ENCODE assay signal across 17 cellular contexts in the genomic region with DNA sequence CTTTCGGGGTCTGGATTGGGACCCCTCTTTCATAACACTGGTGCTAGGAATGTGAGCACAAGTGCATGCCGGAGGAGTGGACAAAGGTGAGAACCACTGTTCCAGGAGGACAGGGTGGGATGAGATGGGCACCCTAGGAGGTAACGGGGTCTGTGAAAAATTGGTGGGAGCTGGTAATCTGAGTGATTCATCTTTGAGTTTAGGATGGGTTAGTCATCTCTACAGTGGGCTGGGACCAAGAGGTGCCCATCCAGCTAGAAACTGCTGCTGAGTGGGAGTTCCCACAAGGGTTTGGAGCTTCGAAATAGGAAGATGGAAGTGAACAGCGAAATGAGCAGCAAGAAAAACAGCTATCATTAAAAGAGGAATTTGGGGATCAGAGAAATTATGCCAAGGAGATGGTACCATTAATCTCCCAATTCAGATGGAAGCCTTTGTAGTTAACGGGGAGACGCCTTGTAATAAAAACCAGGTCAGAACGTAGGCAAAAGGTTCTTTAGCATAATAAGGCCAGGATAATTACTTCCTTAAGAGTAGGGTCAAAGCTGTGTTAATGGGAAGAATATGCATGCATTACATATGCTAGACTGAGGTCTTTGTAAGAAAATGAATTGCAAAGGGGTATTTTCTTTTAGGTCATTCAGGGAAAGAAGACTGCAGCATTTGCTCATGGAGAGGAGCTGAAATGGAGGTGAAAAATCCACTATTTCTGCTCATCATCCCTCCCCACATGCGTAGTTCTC. TPM values are rescaled to one million over a fixed set of nuclear protein-coding genes. Genes with fewer than 3 reads are reported as not detected.
DNase-seq lines count a peak whose midpoint lies in the region; TF ChIP-seq lines count a peak whose summit lies in the region.
"Had no signal": no experiment of that assay in that cellular context is flagged by ENCODE, and none has a peak within 500 bp of the region (broad histone marks: within the 10 kb centered on the region; RNA-seq: fewer than 3 reads in every experiment).

No MANE protein-coding gene starts in this region.

- H3K79me2 ChIP-seq in mesendoderm (ENCODE audit: control insufficient read depth, insufficient read depth, low read length): no peaks in the 10 kb centered on the region

- H3K4me3 Mint-ChIP-seq in endodermal cell (no peak overlapping the region), immature natural killer cell (no peak overlapping the region)
- H3K4me3 Mint-ChIP-seq: CD4-positive, CD25-positive, alpha-beta regulatory T cell had no signal

- H3K4me1 ChIP-seq in ES-I3 (ENCODE audit: insufficient read depth, low read length) (peaks cover 39% of the 10 kb centered on the region), HUES64 (ENCODE audit: insufficient read depth, low read length) (peaks cover 75% of the 10 kb centered on the region), endodermal cell (ENCODE audit: control insufficient read depth, insufficient read depth, low read length) (peaks cover 12% of the 10 kb centered on the region), mesendoderm (ENCODE audit: control insufficient read depth, low read depth, low read length) (peaks cover 39% of the 10 kb centered on the region)
- H3K4me1 ChIP-seq: Peyer's patch had no signal

- H3K4ac ChIP-seq in mesendoderm (ENCODE audit: low read depth, low read length): peak overlapping the region; percentile 48

- no peak for TF ChIP-seq CTCF in endodermal cell (conservative IDR thresholded peaks at IDR 0.05)

- H3K79me1 ChIP-seq in mesendoderm (ENCODE audit: low read length): no peaks in the 10 kb centered on the region

- H3K9me3 Mint-ChIP-seq in endodermal cell: no peaks in the 10 kb centered on the region
- no peaks in the 10 kb centered on the region for H3K9me3 Mint-ChIP-seq in immature natural killer cell
- H3K9me3 Mint-ChIP-seq: CD4-positive, CD25-positive, alpha-beta regulatory T cell had no signal

- H4K5ac ChIP-seq in mesendoderm (ENCODE audit: low read length): no peak overlapping the region

- H2BK15ac ChIP-seq in mesendoderm (replicated peaks; ENCODE audit: low read depth): no peak overlapping the region

- peak overlapping the region; percentile 79 for H3K56ac ChIP-seq in mesendoderm (ENCODE audit: low read length)

- H2BK5ac ChIP-seq in mesendoderm (ENCODE audit: low read length): peak overlapping the region; percentile 37

- H3K4me2 ChIP-seq in mesendoderm (ENCODE audit: low read length): peak overlapping the region; percentile 11

- H3K9me3 ChIP-seq in ES-I3 (ENCODE audit: control insufficient read depth, insufficient read depth, low read length) (no peaks in the 10 kb centered on the region), HUES64 (ENCODE audit: insufficient read depth, low read depth, low read length) (no peaks in the 10 kb centered on the region), endodermal cell (ENCODE audit: control insufficient read depth, low read length) (no peaks in the 10 kb centered on the region)
- H3K9me3 ChIP-seq: HAP-1, Peyer's patch had no signal

- H3K27ac Mint-ChIP-seq in endodermal cell (no peak overlapping the region), immature natural killer cell (no peak overlapping the region)
- H3K27ac Mint-ChIP-seq: CD4-positive, CD25-positive, alpha-beta regulatory T cell had no signal

- H3K4me3 ChIP-seq in HUES64 (ENCODE audit: low read length) (peak overlapping the region; percentile 45), endodermal cell (ENCODE audit: low read length) (no peak overlapping the region), mesendoderm (ENCODE audit: low read length) (no peak overlapping the region)
- H3K4me3 ChIP-seq: HAP-1, Peyer's patch had no signal

- H3K9ac ChIP-seq in ES-I3 (ENCODE audit: low read depth, low read length) (peak overlapping the region; percentile 83), HUES64 (ENCODE audit: low read depth, low read length) (peak overlapping the region; percentile 63), endodermal cell (ENCODE audit: extremely low read depth, low read length, poor library complexity, severe bottlenecking) (no peak overlapping the region), mesendoderm (ENCODE audit: low read length) (peak overlapping the region; percentile 47)

- H2AK5ac ChIP-seq in mesendoderm (ENCODE audit: low read length): no peak overlapping the region

- H3K27me3 ChIP-seq in HUES64 (ENCODE audit: insufficient read depth, low read length) (no peaks in the 10 kb centered on the region), endodermal cell (ENCODE audit: control insufficient read depth, insufficient read depth, low read length, poor library complexity, severe bottlenecking) (peaks cover 85% of the 10 kb centered on the region), mesendoderm (ENCODE audit: insufficient read depth, low read length, poor library complexity) (no peaks in the 10 kb centered on the region)
- H3K27me3 ChIP-seq: Peyer's patch had no signal

- H3K36me3 ChIP-seq in ES-I3 (ENCODE audit: insufficient read depth, low read length): no peaks in the 10 kb centered on the region
- H3K36me3 ChIP-seq in HUES64 (ENCODE audit: insufficient read depth, low read length): no peaks in the 10 kb centered on the region
- no peaks in the 10 kb centered on the region for H3K36me3 ChIP-seq in endodermal cell (ENCODE audit: control insufficient read depth, insufficient read depth, low read length)
- no peaks in the 10 kb centered on the region for H3K36me3 ChIP-seq in mesendoderm (ENCODE audit: control insufficient read depth, insufficient read depth, low read length)
- H3K36me3 ChIP-seq: HAP-1, Peyer's patch had no signal

- no peaks in the 10 kb centered on the region for H3K36me3 Mint-ChIP-seq in endodermal cell (ENCODE audit: low read depth)
- no peaks in the 10 kb centered on the region for H3K36me3 Mint-ChIP-seq in immature natural killer cell
- H3K36me3 Mint-ChIP-seq: CD4-positive, CD25-positive, alpha-beta regulatory T cell had no signal

- 7% methylated on average over 8 of the region's 9 CpGs for WGBS in HUES64
- WGBS in endodermal cell (ENCODE audit: insufficient coverage in 1 of 2, insufficient read length in 1 of 2), 2 experiments: 29 to 47% methylated on average over 7 to 8 of the region's 9 CpGs
- no CpG with 5 or more reads among the region's 9 CpGs for WGBS in mesendoderm (ENCODE audit: extremely low coverage, insufficient coverage, low lambda C conversion rate)

- H3K27me3 Mint-ChIP-seq in endodermal cell (ENCODE audit: insufficient read depth) (peaks cover 26% of the 10 kb centered on the region), immature natural killer cell (ENCODE audit: low read depth in 3 of 3) (peaks cover 1 to 4% (median 2%) of the 10 kb centered on the region in 3 donors)
- H3K27me3 Mint-ChIP-seq: CD4-positive, CD25-positive, alpha-beta regulatory T cell had no signal

- H3K18ac ChIP-seq in mesendoderm (ENCODE audit: low read length): peak overlapping the region; percentile 87

- H3K27ac ChIP-seq in HUES64 (ENCODE audit: low read depth, low read length) (peak overlapping the region; percentile 98), endodermal cell (ENCODE audit: low read depth, low read length) (no peak overlapping the region), mesendoderm (ENCODE audit: low read depth, low read length) (peak overlapping the region; percentile 49)
- H3K27ac ChIP-seq: Peyer's patch had no signal

- no peak overlapping the region for H2BK120ac ChIP-seq in mesendoderm (ENCODE audit: low read depth, low read length)

- H4K8ac ChIP-seq in mesendoderm (ENCODE audit: low read depth, low read length): no peak overlapping the region

- H3K4me1 Mint-ChIP-seq in endodermal cell (peaks cover 37% of the 10 kb centered on the region), immature natural killer cell (no peaks in the 10 kb centered on the region)
- H3K4me1 Mint-ChIP-seq: CD4-positive, CD25-positive, alpha-beta regulatory T cell had no signal

- peak; percentile 58 for DNase-seq in endodermal cell
- no peak for DNase-seq in mesendoderm
- DNase-seq in HuH-7 (ENCODE audit: low spot score): no peak
- no peak for DNase-seq in NCI-H774 (lab: John Stamatoyannopoulos, UW)
- no peak for DNase-seq in immature natural killer cell
- DNase-seq: Calu3; CD4-positive, CD25-positive, alpha-beta regulatory T cell; DMS79; GDM1; NCI-H1048; NCI-H2107; NCI-H345; Peyer's patch; SHP77 had no signal

- no peak overlapping the region for H3K23ac ChIP-seq in mesendoderm (ENCODE audit: low read length)

RNA-seq across cellular contexts. Expression of a gene that starts 55.5 kb away (rescaled TPM):
- polyA plus RNA-seq in HUES64 (2013, experiment 1 of 2): 82.4 TPM
- 82.1 TPM for polyA plus RNA-seq in HUES64 (2013, experiment 2 of 2)
- 10 to 100 TPM in 1 of 2 donors, 1 to 10 TPM in 1; 4.3 to 14.8 TPM for total RNA-seq in endodermal cell
- 17.4 TPM for polyA plus RNA-seq in endodermal cell (2013, experiment 1 of 2)
- 10.1 TPM for polyA plus RNA-seq in endodermal cell (2013, experiment 2 of 2)
- 57.4 TPM for polyA plus RNA-seq in mesendoderm (2013, experiment 1 of 2)
- 60.0 TPM for polyA plus RNA-seq in mesendoderm (2013, experiment 2 of 2)
- under 1 TPM in 1 of 3 donors, not detected in 2; 0.11 TPM for polyA plus RNA-seq in immature natural killer cell
- total RNA-seq: Calu3 had no signal
- polyA plus RNA-seq: CD4-positive, CD25-positive, alpha-beta regulatory T cell had no signal
